In the genomic region with DNA sequence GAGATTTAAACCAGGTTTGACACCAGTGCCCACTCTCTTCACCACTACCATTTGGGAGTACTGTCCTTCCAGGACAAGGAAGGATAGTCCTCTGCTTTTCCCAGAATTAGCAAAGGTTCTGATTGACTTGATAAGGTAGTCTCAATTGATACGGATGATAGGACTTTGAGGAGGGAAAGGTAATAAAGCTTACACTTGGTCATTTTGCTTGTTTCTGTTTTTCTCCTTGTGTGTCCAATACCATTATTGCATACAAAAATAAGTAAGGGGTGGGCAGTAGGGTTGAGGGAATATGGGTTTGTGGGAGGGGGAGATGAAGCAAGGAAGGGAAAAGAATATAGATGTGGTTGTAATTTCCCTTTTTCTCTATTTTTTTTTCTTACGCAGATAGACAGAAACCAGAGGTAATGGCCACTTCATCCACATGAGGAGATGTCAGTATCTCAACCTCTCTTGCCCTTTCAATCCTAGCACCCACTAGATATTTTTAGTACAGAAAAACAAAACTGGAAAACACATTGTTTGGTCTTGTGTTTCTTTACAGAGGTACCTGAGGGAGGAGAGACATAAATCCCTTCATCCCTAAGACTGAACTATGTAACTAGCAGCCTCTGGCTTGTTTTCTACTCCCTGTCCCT, we compare ENCODE assay signal across 1 cellular context.
TF ChIP-seq lines count a peak whose summit lies in the region.

No MANE protein-coding gene starts in this region.

TF ChIP-seq in A549, 52 proteins besides CTCF, POLR2A, EP300 and RAD21:
- TF ChIP-seq CHD4 (IDR thresholded peaks at IDR 0.05; ENCODE audit: borderline replicate concordance) (no peak), HOXB13 (CRISPR knock-in tag; IDR thresholded peaks at IDR 0.05; ENCODE audit: low read depth) (no peak), CBX2 (IDR thresholded peaks at IDR 0.05; ENCODE audit: borderline replicate concordance, low read depth) (no peak), RCOR1 (IDR thresholded peaks at IDR 0.05; ENCODE audit: low read depth, low read length) (no peak), MAZ (IDR thresholded peaks at IDR 0.05; ENCODE audit: borderline replicate concordance, low read depth, low read length) (no peak), KDM5A (IDR thresholded peaks at IDR 0.05) (no peak), JUNB (IDR thresholded peaks at IDR 0.05) (no peak), HEYL (CRISPR knock-in tag; IDR thresholded peaks at IDR 0.05) (no peak), JUN (IDR thresholded peaks at IDR 0.05) (0 out of 5 replicates have a peak, but pooled peaks of 1 of the 2 experiments have one; percentile 6)
